8 cellular contexts compared by ENCODE assay signal in genomic region chr19:1592755-1593628, GRCh38. TPM values are rescaled to one million over a fixed set of nuclear protein-coding genes. Genes with fewer than 3 reads are reported as not detected.
DNase-seq lines count a peak whose midpoint lies in the region; ATAC-seq and TF ChIP-seq lines count a peak whose summit lies in the region.

TSS of gene MBD3 (minus strand) at chr19:1592865. CDS start at chr19:1592631, 234 bp downstream.

- H3K9me3 ChIP-seq in SK-N-MC (ENCODE audit: low read depth, low read length), result no peaks in the 10 kb centered on the region

- H3K4me3 ChIP-seq in SK-N-MC, result peak within 1 kb of the TSS; percentile 95

- H3K9ac ChIP-seq in SK-N-MC (ENCODE audit: insufficient read length), result peak within 1 kb of the TSS; percentile 100

- H3K36me3 ChIP-seq in SK-N-MC (ENCODE audit: insufficient read depth, low read length), result peaks cover 13% of the 10 kb centered on the region

- ATAC-seq in omental fat pad (ENCODE audit: low FRiP score), result peak; percentile 96

- no peak for TF ChIP-seq CTCF in omental fat pad (IDR thresholded peaks at IDR 0.05)

- POLR2A ChIA-PET in HEK293T (lab: Yijun Ruan, JAX), result interaction anchor here (0.6 to 2.5 kb wide), 12 partner anchors 9 to 314 kb away, joined by 3 to 28 read pairs (median 4); partner anchors contain the start of gene UQCR11

- H3K27ac ChIP-seq in SK-N-MC (peak within 1 kb of the TSS; percentile 99), temporal lobe (ENCODE audit: low read depth, low read length) (peak within 1 kb of the TSS; percentile 73)

- CTCF ChIA-PET in HEK293T (lab: Yijun Ruan, JAX), result no interaction called here

- DNase-seq in GF-D8 (lab: John Stamatoyannopoulos, UW), result peak; percentile 80
- peak; percentile 96 for DNase-seq in HEK293T (ENCODE audit: extremely low spot score)
- DNase-seq in NAMALWA (ENCODE audit: low spot score), result peak; percentile 93
- peak; percentile 20 for DNase-seq in SK-N-MC (ENCODE audit: low read depth, low spot score)
- DNase-seq in activated naive CD4-positive, alpha-beta T cell treated with anti-CD3 and anti-CD28 coated beads, Interleukin-2, amount 50 U/mL, for 16 hours, result peak; percentile 88
- peak; percentile 42 for DNase-seq in glomerular endothelial cell (ENCODE audit: extremely low read depth, low read depth, low spot score)
- peak; percentile 70 for DNase-seq in omental fat pad (ENCODE audit: low spot score)

TF ChIP-seq in HEK293T, 16 proteins besides CTCF, POLR2A, EP300 and RAD21:
- TF ChIP-seq ELF4 (IDR thresholded peaks at IDR 0.05) (no peak), LEF1 (IDR thresholded peaks at IDR 0.05; ENCODE audit: borderline replicate concordance) (no peak), HDGF (IDR thresholded peaks at IDR 0.05; ENCODE audit: borderline replicate concordance) (no peak), PKNOX1 (IDR thresholded peaks at IDR 0.05) (peak; percentile 73)

RNA-seq across cellular contexts. Expression of gene MBD3, which starts in this region (rescaled TPM):
- 110 and 129 TPM in 2 replicates for total RNA-seq in glomerular endothelial cell
- 100 to 1,000 TPM in 1 of 4 donors, 10 to 100 TPM in 3; 71.1 to 100 (median 78.3) TPM for total RNA-seq in omental fat pad
- 40.1 TPM for total RNA-seq in temporal lobe

Comparison
In these comparisons a context has a peak if more than half of its experiments do, and no peak if none do; other contexts are left out.
1. Peak in every context shown above with its lines: DNase-seq, ATAC-seq, H3K4me3 ChIP-seq and H3K27ac ChIP-seq.
2. DNase-seq: peak in every context shown above with its lines; median percentile 96 in HEK293T; 93 in NAMALWA; 88 in activated naive CD4-positive, alpha-beta T cell treated with anti-CD3 and anti-CD28 coated beads, Interleukin-2, amount 50 U/mL, for 16 hours; 80 in GF-D8; 70 in omental fat pad; 42 in glomerular endothelial cell; 20 in SK-N-MC.